ENCODE assay signal across 16 cellular contexts in genomic region chr9:18056993-18057369, GRCh38.
DNase-seq lines count a peak whose midpoint lies in the region; ATAC-seq and TF ChIP-seq lines count a peak whose summit lies in the region.
"Had no signal": no experiment of that assay in that cellular context is flagged by ENCODE, and none has a peak within 500 bp of the region (broad histone marks: within the 10 kb centered on the region; RNA-seq: fewer than 3 reads in every experiment).

No MANE protein-coding gene starts in this region.

- H3K9me2 ChIP-seq in DOHH2 (replicated peaks; ENCODE audit: control insufficient read depth, low read length) (no peaks in the 10 kb centered on the region), SK-N-SH (no peaks in the 10 kb centered on the region)

- TF ChIP-seq EP300 in SK-N-SH (IDR thresholded peaks at IDR 0.05; ENCODE audit: borderline replicate concordance in 1 of 2, low read depth in 1 of 2, low read length in 1 of 2) = no peak

- no peaks in the 10 kb centered on the region for H3K36me3 ChIP-seq in DOHH2 (ENCODE audit: control insufficient read depth, low read length)
- no peaks in the 10 kb centered on the region for H3K36me3 ChIP-seq in SK-N-SH (replicated peaks in 1 of 2; ENCODE audit: control insufficient read depth in 1 of 2, insufficient read depth in 2 of 2, low read length in 1 of 2)

- H3K9me3 ChIP-seq in DOHH2 (ENCODE audit: control insufficient read depth, insufficient read depth, low read length) = no peaks in the 10 kb centered on the region
- no peaks in the 10 kb centered on the region for H3K9me3 ChIP-seq in SK-N-SH
- H3K9me3 ChIP-seq: A549 had no signal

- TF ChIP-seq RAD21 in SK-N-SH (IDR thresholded peaks at IDR 0.05; ENCODE audit: low read length) = no peak

- H3K4me1 ChIP-seq in DOHH2 (ENCODE audit: control insufficient read depth, low read length) = peaks cover 13% of the 10 kb centered on the region
- H3K4me1 ChIP-seq in SK-N-SH (ENCODE audit: control insufficient read depth in 1 of 2, insufficient read depth in 2 of 2, low read depth in 1 of 2, low read length in 1 of 2) = no peaks in the 10 kb centered on the region
- H3K4me1 ChIP-seq: A549 had no signal

- H3K27ac ChIP-seq in DOHH2 (ENCODE audit: low read depth, low read length) (no peak overlapping the region), SK-N-SH (ENCODE audit: low read depth in 2 of 2, low read length in 1 of 2) (no peak overlapping the region)
- H3K27ac ChIP-seq: A549, GM23248 had no signal

- no peak for DNase-seq in NCI-H2196 treated with DMSO at 0.1 percent for 48 hours (lab: John Stamatoyannopoulos, UW; ENCODE audit: unreplicated experiment)
- DNase-seq in SK-N-SH = no peak
- no peak for DNase-seq in GF-D8 (lab: John Stamatoyannopoulos, UW)
- no peak for DNase-seq in medulla oblongata (ENCODE audit: extremely low spot score)
- DNase-seq: DMS53, GM23248, KG1, midbrain, SHP77, trophoblast cell had no signal

- H3K4me2 ChIP-seq in DOHH2 (ENCODE audit: low read length) = peak overlapping the region; percentile 0; the same call in 1 of the 2 replicates
- no peak overlapping the region for H3K4me2 ChIP-seq in SK-N-SH
- H3K4me2 ChIP-seq: A549 had no signal

- no peak for TF ChIP-seq CTCF in DOHH2 (IDR thresholded peaks at IDR 0.05; ENCODE audit: low read depth, low read length, poor library complexity, severe bottlenecking)
- no peak for TF ChIP-seq CTCF in SK-N-SH (IDR thresholded peaks at IDR 0.05)

- H3F3A ChIP-seq in DOHH2 (ENCODE audit: control insufficient read depth, insufficient read depth) = no peaks in the 10 kb centered on the region
- H3F3A ChIP-seq in SK-N-SH (replicated peaks; ENCODE audit: insufficient read depth) = no peaks in the 10 kb centered on the region

- ATAC-seq in GM19324 (IDR thresholded peaks at IDR 0.05; ENCODE audit: low FRiP score, unreplicated experiment) = peak; percentile 97
- peak; percentile 97 for ATAC-seq in HG02610 (IDR thresholded peaks at IDR 0.05; ENCODE audit: unreplicated experiment)
- ATAC-seq in HG03280 (IDR thresholded peaks at IDR 0.05; ENCODE audit: unreplicated experiment) = peak; percentile 89
- ATAC-seq: A549; activated CD4-positive, CD25-positive, alpha-beta regulatory T cell treated with anti-CD3 and anti-CD28 coated beads, Interleukin-2, amount 50 U/mL, for 24 hours had no signal

- no peaks in the 10 kb centered on the region for H4K20me1 ChIP-seq in DOHH2 (ENCODE audit: control insufficient read depth, insufficient read depth, low read depth, low read length)
- H4K20me1 ChIP-seq in SK-N-SH (ENCODE audit: insufficient read depth) = no peaks in the 10 kb centered on the region

- 1% methylated on average over 4 of the region's 4 CpGs for WGBS in SK-N-SH (ENCODE audit: low lambda C conversion rate)

- H3K79me2 ChIP-seq in DOHH2 (ENCODE audit: control insufficient read depth, low read length) = no peaks in the 10 kb centered on the region
- no peaks in the 10 kb centered on the region for H3K79me2 ChIP-seq in SK-N-SH (ENCODE audit: insufficient read depth)

- POLR2A ChIA-PET in SK-N-SH (lab: Yijun Ruan, JAX) = no interaction called here

- no peak overlapping the region for H2AFZ ChIP-seq in SK-N-SH (ENCODE audit: low read depth)
- H2AFZ ChIP-seq: GM23248 had no signal

- peaks cover 11% of the 10 kb centered on the region for H3K27me3 ChIP-seq in DOHH2 (ENCODE audit: control insufficient read depth, low read length)
- peaks cover 6% of the 10 kb centered on the region; the same call in 1 of the 2 replicates for H3K27me3 ChIP-seq in SK-N-SH (ENCODE audit: insufficient read depth)

- CTCF ChIA-PET in SK-N-SH (lab: Yijun Ruan, JAX) = no interaction called here

- H3K4me3 ChIP-seq in DOHH2 (ENCODE audit: low read length) (no peak overlapping the region), SK-N-SH (ENCODE audit: low read depth in 2 of 2, low read length in 1 of 2) (no peak overlapping the region)
- H3K4me3 ChIP-seq: A549, GM23248 had no signal

- no peak overlapping the region for H3K9ac ChIP-seq in SK-N-SH
- H3K9ac ChIP-seq: GM23248 had no signal

TF ChIP-seq in SK-N-SH, 30 proteins besides CTCF, POLR2A, EP300 and RAD21:
- TF ChIP-seq MXI1 (IDR thresholded peaks at IDR 0.05; ENCODE audit: low read depth, low read length) = no peak
